In the genomic region with DNA sequence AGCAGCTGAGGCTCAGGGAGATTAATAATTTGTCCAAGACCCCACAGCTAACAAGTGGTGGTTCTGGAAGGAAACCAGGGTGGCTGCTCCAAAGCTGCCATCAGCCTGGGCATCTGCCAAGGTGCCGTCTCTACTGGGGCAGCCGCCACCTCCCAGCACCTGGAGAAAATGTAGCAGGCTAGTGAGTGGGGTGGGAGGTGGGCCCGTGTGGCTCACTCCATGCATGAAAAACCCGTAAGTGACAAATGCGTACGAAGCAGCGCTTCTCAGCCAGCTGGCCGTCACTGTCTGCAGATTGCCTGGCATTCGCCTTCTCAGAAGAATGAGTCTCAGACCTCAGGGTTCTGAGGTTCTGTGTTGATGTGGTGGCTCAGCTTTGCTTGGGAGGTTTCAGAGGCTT, we compare ENCODE assay signal across 31 cellular contexts.
"Had no signal": no experiment of that assay in that cellular context is flagged by ENCODE, and none has a peak within 500 bp of the region (broad histone marks: within the 10 kb centered on the region; RNA-seq: fewer than 3 reads in every experiment).

No MANE protein-coding gene starts in this region.

- H3K36me3 ChIP-seq: adrenal gland, esophagus squamous epithelium, gastroesophageal sphincter had no signal

- H3K27ac Mint-ChIP-seq: activated CD4-positive, alpha-beta memory T cell treated with anti-CD3 and anti-CD28 coated beads for 36 hours; activated CD4-positive, alpha-beta T cell treated with anti-CD3 and anti-CD28 coated beads for 36 hours; activated CD4-positive, alpha-beta T cell treated with anti-CD3 and anti-CD28 coated beads, Interleukin-2, amount 10 ng/mL, durations not matched to agents 24 days and 14 days; activated CD8-positive, alpha-beta memory T cell treated with anti-CD3 and anti-CD28 coated beads, Interleukin-2, amount 10 ng/mL, durations not matched to agents 7 days and 5 days; activated CD8-positive, alpha-beta T cell treated with anti-CD3 and anti-CD28 coated beads, Interleukin-2, amount 10 ng/mL, durations not matched to agents 7 days and 5 days; activated naive CD4-positive, alpha-beta T cell treated with anti-CD3 and anti-CD28 coated beads for 36 hours; activated naive CD4-positive, alpha-beta T cell treated with anti-CD3 and anti-CD28 coated beads, Interleukin-2, amount 50 U/mL, for 24 hours; activated naive CD8-positive, alpha-beta T cell treated with anti-CD3 and anti-CD28 coated beads for 36 hours; activated naive CD8-positive, alpha-beta T cell treated with anti-CD3 and anti-CD28 coated beads, Interleukin-2, amount 50 U/mL, for 24 hours; activated T-helper 1 cell treated with anti-CD3 and anti-CD28 coated beads, Interleukin-12 subunit alpha, Interleukin-12 subunit beta, Interleukin-2, Interleukin-4 antibody, amounts not matched to agents 30 ng/mL and 10 ng/mL and 1 ng/mL, durations not matched to agents 14 hours and 24 hours and 36 hours; activated T-helper 2 cell treated with anti-CD3 and anti-CD28 coated beads, Interferon-gamma antibody, Interleukin-2, Interleukin-4, amounts not matched to agents 10 μg/mL and 5 μg/mL and 100 μg/mL, durations not matched to agents 14 hours and 24 hours and 36 hours; effector memory CD8-positive, alpha-beta T cell had no signal

- H3K9me3 ChIP-seq: adrenal gland, body of pancreas, esophagus squamous epithelium, gastroesophageal sphincter had no signal

- H3K4me3 ChIP-seq: adrenal gland, body of pancreas, esophagus squamous epithelium, gastroesophageal sphincter had no signal

- H3K9me3 Mint-ChIP-seq: activated CD4-positive, alpha-beta memory T cell treated with anti-CD3 and anti-CD28 coated beads for 36 hours; activated CD4-positive, alpha-beta T cell treated with anti-CD3 and anti-CD28 coated beads, Interleukin-2, amount 10 ng/mL, durations not matched to agents 24 days and 14 days; activated naive CD4-positive, alpha-beta T cell treated with anti-CD3 and anti-CD28 coated beads for 36 hours; activated naive CD4-positive, alpha-beta T cell treated with anti-CD3 and anti-CD28 coated beads, Interleukin-2, amount 50 U/mL, for 24 hours; activated naive CD8-positive, alpha-beta T cell treated with anti-CD3 and anti-CD28 coated beads for 36 hours; activated naive CD8-positive, alpha-beta T cell treated with anti-CD3 and anti-CD28 coated beads, Interleukin-2, amount 50 U/mL, for 24 hours; activated T-helper 1 cell treated with anti-CD3 and anti-CD28 coated beads, Interleukin-12 subunit alpha, Interleukin-12 subunit beta, Interleukin-2, Interleukin-4 antibody, amounts not matched to agents 30 ng/mL and 10 ng/mL and 1 ng/mL, durations not matched to agents 14 hours and 24 hours and 36 hours; activated T-helper 2 cell treated with anti-CD3 and anti-CD28 coated beads, Interferon-gamma antibody, Interleukin-2, Interleukin-4, amounts not matched to agents 10 μg/mL and 5 μg/mL and 100 μg/mL, durations not matched to agents 14 hours and 24 hours and 36 hours; effector memory CD8-positive, alpha-beta T cell had no signal

- H3K27me3 Mint-ChIP-seq: activated CD4-positive, alpha-beta T cell treated with anti-CD3 and anti-CD28 coated beads, Interleukin-2, amount 10 ng/mL, durations not matched to agents 24 days and 14 days; activated CD8-positive, alpha-beta memory T cell treated with anti-CD3 and anti-CD28 coated beads, Interleukin-2, amount 10 ng/mL, durations not matched to agents 7 days and 5 days; activated naive CD8-positive, alpha-beta T cell treated with anti-CD3 and anti-CD28 coated beads for 36 hours; activated naive CD8-positive, alpha-beta T cell treated with anti-CD3 and anti-CD28 coated beads, Interleukin-2, amount 50 U/mL, for 24 hours had no signal

- H3K27ac ChIP-seq: adrenal gland, body of pancreas, esophagus squamous epithelium, gastroesophageal sphincter had no signal

- ATAC-seq: activated CD4-positive, alpha-beta T cell treated with anti-CD3 and anti-CD28 coated beads for 36 hours; activated CD8-positive, alpha-beta memory T cell treated with anti-CD3 and anti-CD28 coated beads, Interleukin-2, amount 10 ng/mL, durations not matched to agents 7 days and 5 days; activated CD8-positive, alpha-beta T cell treated with anti-CD3 and anti-CD28 coated beads, Interleukin-2, amount 10 ng/mL, durations not matched to agents 7 days and 5 days; activated naive CD8-positive, alpha-beta T cell treated with anti-CD3 and anti-CD28 coated beads, Interleukin-2, amount 50 U/mL, for 24 hours; body of pancreas; effector memory CD8-positive, alpha-beta T cell; gastroesophageal sphincter had no signal

- H3K27me3 ChIP-seq: body of pancreas had no signal

- H3K36me3 Mint-ChIP-seq: activated CD4-positive, alpha-beta memory T cell treated with anti-CD3 and anti-CD28 coated beads for 36 hours; activated CD8-positive, alpha-beta memory T cell treated with anti-CD3 and anti-CD28 coated beads, Interleukin-2, amount 10 ng/mL, durations not matched to agents 7 days and 5 days; activated naive CD4-positive, alpha-beta T cell treated with anti-CD3 and anti-CD28 coated beads, Interleukin-2, amount 50 U/mL, for 24 hours; activated naive CD8-positive, alpha-beta T cell treated with anti-CD3 and anti-CD28 coated beads for 36 hours had no signal

- DNase-seq: activated CD4-positive, alpha-beta memory T cell treated with anti-CD3 and anti-CD28 coated beads for 36 hours; activated CD4-positive, alpha-beta T cell treated with anti-CD3 and anti-CD28 coated beads for 36 hours; activated CD4-positive, alpha-beta T cell treated with anti-CD3 and anti-CD28 coated beads, Interleukin-2, amount 10 ng/mL, durations not matched to agents 24 days and 14 days; activated CD4-positive, CD25-positive, alpha-beta regulatory T cell; activated CD4-positive, CD25-positive, alpha-beta regulatory T cell treated with anti-CD3 and anti-CD28 coated beads, Interleukin-2, amount 50 U/mL, for 72 hours; activated CD8-positive, alpha-beta memory T cell treated with anti-CD3 and anti-CD28 coated beads, Interleukin-2, amount 10 ng/mL, durations not matched to agents 7 days and 5 days; activated CD8-positive, alpha-beta memory T cell treated with anti-CD3 and anti-CD28 coated beads, Interleukin-2, amount 50 U/mL, for 4 hours; activated CD8-positive, alpha-beta T cell treated with anti-CD3 and anti-CD28 coated beads, Interleukin-2, amount 10 ng/mL, durations not matched to agents 7 days and 5 days; activated effector memory CD4-positive, alpha-beta T cell treated with anti-CD3 and anti-CD28 coated beads, Interleukin-2, amount 50 U/mL, for 16 hours; activated naive CD4-positive, alpha-beta T cell treated with anti-CD3 and anti-CD28 coated beads for 36 hours; activated naive CD8-positive, alpha-beta T cell treated with anti-CD3 and anti-CD28 coated beads for 36 hours; activated naive CD8-positive, alpha-beta T cell treated with anti-CD3 and anti-CD28 coated beads, Interleukin-2, amount 50 U/mL, for 24 hours; activated T-cell treated with anti-CD3 and anti-CD28 coated beads, Interleukin-2, amount 50 U/mL, for 1 hour; activated T-cell treated with anti-CD3 and anti-CD28 coated beads, Interleukin-2, amount 50 U/mL, for 48 hours; adrenal gland; amygdala; aorta; body of pancreas; caudate nucleus; cortex of kidney; dermis blood vessel endothelial cell; effector CD4-positive, alpha-beta T cell; effector memory CD8-positive, alpha-beta T cell; erythroblast; esophagus squamous epithelium; foreskin melanocyte; T-helper 2 cell had no signal

- H3K4me3 Mint-ChIP-seq: activated CD4-positive, alpha-beta memory T cell treated with anti-CD3 and anti-CD28 coated beads for 36 hours; activated CD4-positive, alpha-beta T cell treated with anti-CD3 and anti-CD28 coated beads for 36 hours; activated CD4-positive, alpha-beta T cell treated with anti-CD3 and anti-CD28 coated beads, Interleukin-2, amount 10 ng/mL, durations not matched to agents 24 days and 14 days; activated CD8-positive, alpha-beta memory T cell treated with anti-CD3 and anti-CD28 coated beads, Interleukin-2, amount 10 ng/mL, durations not matched to agents 7 days and 5 days; activated CD8-positive, alpha-beta T cell treated with anti-CD3 and anti-CD28 coated beads, Interleukin-2, amount 10 ng/mL, durations not matched to agents 7 days and 5 days; activated naive CD4-positive, alpha-beta T cell treated with anti-CD3 and anti-CD28 coated beads for 36 hours; activated naive CD4-positive, alpha-beta T cell treated with anti-CD3 and anti-CD28 coated beads, Interleukin-2, amount 50 U/mL, for 24 hours; activated naive CD8-positive, alpha-beta T cell treated with anti-CD3 and anti-CD28 coated beads for 36 hours; activated naive CD8-positive, alpha-beta T cell treated with anti-CD3 and anti-CD28 coated beads, Interleukin-2, amount 50 U/mL, for 24 hours; activated T-helper 1 cell treated with anti-CD3 and anti-CD28 coated beads, Interleukin-12 subunit alpha, Interleukin-12 subunit beta, Interleukin-2, Interleukin-4 antibody, amounts not matched to agents 30 ng/mL and 10 ng/mL and 1 ng/mL, durations not matched to agents 14 hours and 24 hours and 36 hours; effector memory CD8-positive, alpha-beta T cell had no signal

- H3K4me1 ChIP-seq: adrenal gland, body of pancreas, esophagus squamous epithelium, gastroesophageal sphincter had no signal

- H3K4me1 Mint-ChIP-seq: activated CD4-positive, alpha-beta T cell treated with anti-CD3 and anti-CD28 coated beads for 36 hours; activated CD4-positive, alpha-beta T cell treated with anti-CD3 and anti-CD28 coated beads, Interleukin-2, amount 10 ng/mL, durations not matched to agents 24 days and 14 days; activated CD8-positive, alpha-beta memory T cell treated with anti-CD3 and anti-CD28 coated beads, Interleukin-2, amount 10 ng/mL, durations not matched to agents 7 days and 5 days; activated naive CD4-positive, alpha-beta T cell treated with anti-CD3 and anti-CD28 coated beads, Interleukin-2, amount 50 U/mL, for 24 hours; activated naive CD8-positive, alpha-beta T cell treated with anti-CD3 and anti-CD28 coated beads for 36 hours; activated naive CD8-positive, alpha-beta T cell treated with anti-CD3 and anti-CD28 coated beads, Interleukin-2, amount 50 U/mL, for 24 hours had no signal
